ENCODE assay signal across 8 cellular contexts in the genomic region with DNA sequence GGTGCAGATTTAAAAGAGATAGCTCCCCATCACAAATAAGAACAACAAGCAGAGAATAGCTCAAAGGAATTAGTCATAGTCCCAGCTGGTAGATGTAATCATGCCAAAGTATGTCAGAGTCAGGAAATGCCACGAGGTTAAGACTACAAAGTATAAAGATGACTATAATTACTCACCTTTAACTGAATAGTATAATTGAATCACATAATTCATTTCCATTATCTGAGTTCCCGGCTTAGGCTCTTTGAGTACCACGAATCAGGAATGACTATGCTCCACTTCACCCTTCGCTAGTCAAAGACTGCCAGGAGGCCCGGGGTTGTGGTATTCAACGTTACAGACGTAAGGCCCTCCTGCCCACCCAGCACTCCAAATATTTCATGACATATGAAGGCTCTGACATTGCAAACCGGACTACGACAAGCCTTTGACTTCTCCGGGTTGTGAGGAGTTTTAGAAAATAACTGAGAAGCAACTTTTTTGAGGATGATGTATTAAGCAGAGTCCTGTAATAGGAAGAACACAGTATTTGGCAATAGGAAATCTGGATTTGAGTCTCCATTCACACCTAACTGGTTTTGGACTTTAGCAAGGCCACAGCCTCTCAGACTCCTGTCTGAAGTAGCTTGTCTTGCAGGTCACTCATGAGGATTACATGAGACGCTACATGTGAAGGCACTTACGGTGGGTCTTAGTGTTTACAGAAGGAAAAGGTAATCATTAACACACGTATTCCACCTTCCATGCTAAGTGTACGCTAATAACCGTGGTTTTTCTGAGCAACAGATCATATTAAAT.
DNase-seq lines count a peak whose midpoint lies in the region; ATAC-seq and TF ChIP-seq lines count a peak whose summit lies in the region.

No MANE protein-coding gene starts in this region.

- no peaks in the 10 kb centered on the region for H3K27me3 ChIP-seq in transverse colon

- H3K4me3 ChIP-seq in transverse colon, result no peak overlapping the region

- H3K4me3 Mint-ChIP-seq in activated CD8-positive, alpha-beta memory T cell treated with anti-CD3 and anti-CD28 coated beads, Interleukin-2, amount 10 ng/mL, durations not matched to agents 7 days and 5 days, result no peak overlapping the region
- H3K4me3 Mint-ChIP-seq in activated CD8-positive, alpha-beta T cell treated with anti-CD3 and anti-CD28 coated beads, Interleukin-2, amount 10 ng/mL, durations not matched to agents 7 days and 5 days, result peak overlapping the region; percentile 12

- H3K36me3 Mint-ChIP-seq in activated CD8-positive, alpha-beta memory T cell treated with anti-CD3 and anti-CD28 coated beads, Interleukin-2, amount 10 ng/mL, durations not matched to agents 7 days and 5 days, result peaks cover 7% of the 10 kb centered on the region
- H3K36me3 Mint-ChIP-seq in activated CD8-positive, alpha-beta T cell treated with anti-CD3 and anti-CD28 coated beads, Interleukin-2, amount 10 ng/mL, durations not matched to agents 7 days and 5 days (ENCODE audit: low read depth), result peaks cover 1% of the 10 kb centered on the region

- intact Hi-C loops in transverse colon (cut with DNase I; ENCODE audit: low total_unique reads), result no loop called here

- no peaks in the 10 kb centered on the region for H3K9me3 ChIP-seq in transverse colon

- H3K27ac Mint-ChIP-seq in activated CD8-positive, alpha-beta memory T cell treated with anti-CD3 and anti-CD28 coated beads, Interleukin-2, amount 10 ng/mL, durations not matched to agents 7 days and 5 days, result peak overlapping the region; percentile 54
- H3K27ac Mint-ChIP-seq in activated CD8-positive, alpha-beta T cell treated with anti-CD3 and anti-CD28 coated beads, Interleukin-2, amount 10 ng/mL, durations not matched to agents 7 days and 5 days, result peak overlapping the region; percentile 42

- H3K4me1 ChIP-seq in transverse colon, result peaks cover 6 to 48% (median 27%) of the 10 kb centered on the region in 4 donors

- peak overlapping the region; percentile 75 to 82 (median 80) for H3K27ac ChIP-seq in transverse colon

- H3K9me3 Mint-ChIP-seq in activated CD8-positive, alpha-beta memory T cell treated with anti-CD3 and anti-CD28 coated beads, Interleukin-2, amount 10 ng/mL, durations not matched to agents 7 days and 5 days (ENCODE audit: low read depth), result no peaks in the 10 kb centered on the region
- H3K9me3 Mint-ChIP-seq in activated CD8-positive, alpha-beta T cell treated with anti-CD3 and anti-CD28 coated beads, Interleukin-2, amount 10 ng/mL, durations not matched to agents 7 days and 5 days (ENCODE audit: insufficient read depth), result no peaks in the 10 kb centered on the region

- TF ChIP-seq EP300 in transverse colon (IDR thresholded peaks at IDR 0.05; ENCODE audit: low read depth), result no peak

- H3K27me3 Mint-ChIP-seq in activated CD8-positive, alpha-beta memory T cell treated with anti-CD3 and anti-CD28 coated beads, Interleukin-2, amount 10 ng/mL, durations not matched to agents 7 days and 5 days, result peaks cover 35% of the 10 kb centered on the region
- peaks cover 3% of the 10 kb centered on the region for H3K27me3 Mint-ChIP-seq in activated CD8-positive, alpha-beta T cell treated with anti-CD3 and anti-CD28 coated beads, Interleukin-2, amount 10 ng/mL, durations not matched to agents 7 days and 5 days (ENCODE audit: low read depth)

- POLR2A ChIA-PET in activated CD8-positive, alpha-beta T cell treated with anti-CD3 and anti-CD28 coated beads, Interleukin-2, amount 10 ng/mL, durations not matched to agents 7 days and 5 days (lab: Charles Lee), result interaction anchor here (0.9 kb wide), 1 partner anchor 64 kb away, joined by 4 read pairs; no protein-coding TSS in a partner anchor

- peak; percentile 38 for ATAC-seq in activated CD8-positive, alpha-beta memory T cell treated with anti-CD3 and anti-CD28 coated beads, Interleukin-2, amount 10 ng/mL, durations not matched to agents 7 days and 5 days
- ATAC-seq in activated CD8-positive, alpha-beta T cell treated with anti-CD3 and anti-CD28 coated beads, Interleukin-2, amount 10 ng/mL, durations not matched to agents 7 days and 5 days, result no peak
- ATAC-seq in GM21717 (IDR thresholded peaks at IDR 0.05; ENCODE audit: unreplicated experiment) (no peak), GM21786 (IDR thresholded peaks at IDR 0.05; ENCODE audit: unreplicated experiment) (no peak)

- in situ Hi-C loops in transverse colon (cut with MboI; ENCODE audit: low pct_ligation_motif_present in 1 of 4, low pct_unique_long_range_greater_than_20kb in 1 of 4, low sequenced_read_pairs in 3 of 4), result no loop called here

- TF ChIP-seq CTCF in transverse colon (IDR thresholded peaks at IDR 0.05), result no peak

- DNase-seq in activated CD8-positive, alpha-beta memory T cell treated with anti-CD3 and anti-CD28 coated beads, Interleukin-2, amount 10 ng/mL, durations not matched to agents 7 days and 5 days, result no peak
- no peak for DNase-seq in activated CD8-positive, alpha-beta memory T cell treated with anti-CD3 and anti-CD28 coated beads, Interleukin-2, amount 50 U/mL, for 48 hours
- DNase-seq in activated CD8-positive, alpha-beta T cell treated with anti-CD3 and anti-CD28 coated beads, Interleukin-2, amount 10 ng/mL, durations not matched to agents 7 days and 5 days, result no peak
- DNase-seq in hepatic stellate cell (ENCODE audit: low spot score) (peak; percentile 57), transverse colon (no peak), erythroblast (lab: John Stamatoyannopoulos, UW) (no peak)

- CTCF ChIA-PET in activated CD8-positive, alpha-beta memory T cell treated with anti-CD3 and anti-CD28 coated beads, Interleukin-2, amount 10 ng/mL, durations not matched to agents 7 days and 5 days (lab: Charles Lee), result interaction anchor here (0.8 to 1.7 kb wide), 2 partner anchors 73 to 1189 kb away, joined by 3 to 4 read pairs; no protein-coding TSS in a partner anchor
- CTCF ChIA-PET in activated CD8-positive, alpha-beta T cell treated with anti-CD3 and anti-CD28 coated beads, Interleukin-2, amount 10 ng/mL, durations not matched to agents 7 days and 5 days (lab: Charles Lee), result interaction anchor here (1.9 kb wide), 1 partner anchor 66 kb away, joined by 4 read pairs; no protein-coding TSS in a partner anchor

- TF ChIP-seq POLR2A in transverse colon (IDR thresholded peaks at IDR 0.05) (no peak), erythroblast (IDR thresholded peaks at IDR 0.05; ENCODE audit: low read length) (no peak)

- H3K36me3 ChIP-seq in transverse colon, result no peaks in the 10 kb centered on the region

- 80% methylated on average over 13 to 15 of the region's 15 CpGs for WGBS in transverse colon (ENCODE audit: low coverage in 1 of 2), 2 donors

- peaks cover 41% of the 10 kb centered on the region for H3K4me1 Mint-ChIP-seq in activated CD8-positive, alpha-beta memory T cell treated with anti-CD3 and anti-CD28 coated beads, Interleukin-2, amount 10 ng/mL, durations not matched to agents 7 days and 5 days
- peaks cover 33% of the 10 kb centered on the region for H3K4me1 Mint-ChIP-seq in activated CD8-positive, alpha-beta T cell treated with anti-CD3 and anti-CD28 coated beads, Interleukin-2, amount 10 ng/mL, durations not matched to agents 7 days and 5 days (ENCODE audit: low read depth)
